Comparison of ENCODE assay signal across 8 cellular contexts in the genomic region with DNA sequence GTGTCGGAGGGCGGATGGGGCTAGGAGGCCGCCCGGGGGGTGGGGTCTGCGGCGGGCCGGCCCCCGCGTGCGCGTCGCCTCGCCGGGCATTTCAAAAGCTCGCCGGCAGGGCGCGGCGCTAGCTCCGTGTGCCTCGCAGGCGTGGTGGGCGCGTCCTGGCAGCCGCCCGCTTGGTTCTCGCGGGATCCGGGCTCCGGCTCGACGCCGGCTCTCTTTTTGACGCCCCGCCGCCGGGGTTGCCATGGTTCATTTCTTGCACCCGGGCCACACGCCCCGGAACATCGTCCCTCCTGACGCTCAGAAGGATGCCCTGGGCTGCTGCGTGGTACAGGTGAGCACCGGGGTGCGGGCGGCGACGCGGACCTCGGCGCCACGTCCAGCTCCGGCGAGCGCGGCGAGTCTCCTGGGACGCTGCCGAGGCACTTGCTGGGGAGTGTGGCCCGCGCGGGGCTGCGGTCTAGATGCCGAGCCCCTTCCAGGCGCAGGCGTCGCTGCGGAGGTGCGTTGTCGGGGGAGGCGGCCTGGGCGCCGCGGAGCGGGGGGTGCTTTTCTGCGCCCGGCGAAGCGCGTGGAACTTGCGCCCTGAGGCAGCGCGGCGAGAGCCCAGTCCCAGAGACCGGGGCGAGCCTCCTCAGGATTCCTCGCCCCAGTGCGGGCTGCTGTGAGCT. TPM values are rescaled to one million over a fixed set of nuclear protein-coding genes. Genes with fewer than 3 reads are reported as not detected.
DNase-seq lines count a peak whose midpoint lies in the region; ATAC-seq and TF ChIP-seq lines count a peak whose summit lies in the region.

ZYG11A (plus strand) TSS at position 118 of the 668 bp plus-strand sequence; CDS start at position 242, 124 bp downstream.

- H3K9me3 ChIP-seq in lower lobe of right lung = no peaks in the 10 kb centered on the region

- no peak within 1 kb of the TSS for H3K27ac ChIP-seq in lower lobe of right lung

- peak; percentile 39 for TF ChIP-seq CTCF in GM12865 (IDR thresholded peaks at IDR 0.05; ENCODE audit: insufficient read depth, low read depth, low read length, missing control alignments)
- TF ChIP-seq CTCF in choroid plexus epithelial cell (conservative IDR thresholded peaks at IDR 0.05; ENCODE audit: low read depth, low read length) = peak; percentile 26
- TF ChIP-seq CTCF in lower lobe of right lung (IDR thresholded peaks at IDR 0.05) = peak; percentile 27

- ATAC-seq in HG02610 (IDR thresholded peaks at IDR 0.05; ENCODE audit: unreplicated experiment) = peak; percentile 78
- ATAC-seq in lower lobe of right lung = peak; percentile 94 to 96
- ATAC-seq in HG03571 (IDR thresholded peaks at IDR 0.05; ENCODE audit: unreplicated experiment) = no peak

- DNase-seq in GM12865 (ENCODE audit: low read depth) (peak; percentile 96), NCI-H1694 (lab: John Stamatoyannopoulos, UW) (peak; percentile 46), choroid plexus epithelial cell (ENCODE audit: low read depth) (peak; percentile 71), lower lobe of right lung (peak; percentile 61)
- peak; percentile 23 for DNase-seq in activated CD4-positive, CD25-positive, alpha-beta regulatory T cell treated with anti-CD3 and anti-CD28 coated beads, Interleukin-2, amount 50 U/mL, for 16 hours (ENCODE audit: low read depth, low spot score)
- DNase-seq in stimulated activated CD8-positive, alpha-beta memory T cell treated with anti-CD3 and anti-CD28 coated beads, Interleukin-15, amount 100 ng/mL, for 1 hour (ENCODE audit: low read depth) = peak; percentile 21

- intact Hi-C loops in lower lobe of right lung (cut with DNase I) = no loop called here

- H3K4me1 ChIP-seq in lower lobe of right lung = peaks cover 9% of the 10 kb centered on the region

- H3K27me3 ChIP-seq in lower lobe of right lung (ENCODE audit: low read depth) = peaks cover 51% of the 10 kb centered on the region

- H3K4me3 ChIP-seq in GM12865 (ENCODE audit: low read depth, low read length) (peak within 1 kb of the TSS; percentile 66), choroid plexus epithelial cell (ENCODE audit: low read depth, low read length) (peak within 1 kb of the TSS; percentile 56), lower lobe of right lung (peak within 1 kb of the TSS; percentile 49)

- H3K36me3 ChIP-seq in lower lobe of right lung = no peaks in the 10 kb centered on the region

RNA-seq across cellular contexts. Expression of gene ZYG11A, which starts in this region (rescaled TPM):
- not detected for total RNA-seq in lower lobe of right lung

Comparison
In these comparisons a context has a peak if more than half of its experiments do, and no peak if none do; other contexts are left out.
1. Peak in DNase-seq, ATAC-seq and H3K4me3 ChIP-seq in lower lobe of right lung; RNA of the gene not detected or under 1 TPM.
2. DNase-seq: peak in every context shown above with its lines; median percentile 96 in GM12865; 71 in choroid plexus epithelial cell; 61 in lower lobe of right lung; 46 in NCI-H1694; 23 in activated CD4-positive, CD25-positive, alpha-beta regulatory T cell treated with anti-CD3 and anti-CD28 coated beads, Interleukin-2, amount 50 U/mL, for 16 hours; 21 in stimulated activated CD8-positive, alpha-beta memory T cell treated with anti-CD3 and anti-CD28 coated beads, Interleukin-15, amount 100 ng/mL, for 1 hour.